In genomic region chr1:220189750-220190347, GRCh38 we compare ENCODE assay signal across 7 cellular contexts.
DNase-seq lines count a peak whose midpoint lies in the region; ATAC-seq and TF ChIP-seq lines count a peak whose summit lies in the region.

No MANE protein-coding gene starts in this region.

- POLR2A ChIA-PET in GM10248 (lab: Yijun Ruan, JAX): no interaction called here

- H3K27ac Mint-ChIP-seq in glutamatergic neuron (ENCODE audit: unreplicated experiment): no peak overlapping the region

- no peaks in the 10 kb centered on the region for H3K4me1 Mint-ChIP-seq in glutamatergic neuron (ENCODE audit: low read depth, unreplicated experiment)

- TF ChIP-seq CTCF in GM10248 (IDR thresholded peaks at IDR 0.05; ENCODE audit: control extremely low read depth, extremely low read depth, low read depth, missing control alignments) (peak; percentile 44), LNCAP (IDR thresholded peaks at IDR 0.05) (peak; percentile 82), glutamatergic neuron (IDR thresholded peaks at IDR 0.05; ENCODE audit: partially characterized antibody, unreplicated experiment) (peak; percentile 41)

- peak; percentile 19 for DNase-seq in GM10248 (ENCODE audit: extremely low spot score)
- DNase-seq in SKM-1 (lab: John Stamatoyannopoulos, UW; ENCODE audit: unreplicated experiment): peak; percentile 41
- no peak for DNase-seq in glutamatergic neuron
- DNase-seq in activated gamma-delta T cell (lab: John Stamatoyannopoulos, UW): no peak
- DNase-seq in hypothalamus (lab: John Stamatoyannopoulos, UW): no peak

- CTCF ChIA-PET in GM10248 (lab: Yijun Ruan, JAX): interaction anchor here (0.6 to 2.6 kb wide), 8 partner anchors 11 to 178 kb away, joined by 3 to 11 read pairs (median 4); no protein-coding TSS in a partner anchor

- no peaks in the 10 kb centered on the region for H3K9me3 Mint-ChIP-seq in glutamatergic neuron (ENCODE audit: unreplicated experiment)

- no peaks in the 10 kb centered on the region for H3K36me3 Mint-ChIP-seq in glutamatergic neuron (ENCODE audit: unreplicated experiment)

- ATAC-seq in HG03469 (IDR thresholded peaks at IDR 0.05; ENCODE audit: unreplicated experiment): no peak

- no peak overlapping the region for H3K4me3 Mint-ChIP-seq in glutamatergic neuron (ENCODE audit: unreplicated experiment)

- no peaks in the 10 kb centered on the region for H3K27me3 Mint-ChIP-seq in glutamatergic neuron (ENCODE audit: unreplicated experiment)

Comparison
In these comparisons a context has a peak if more than half of its experiments do, and no peak if none do; other contexts are left out.
1. DNase-seq: peak in GM10248 (single experiment) and SKM-1 (single experiment); none in glutamatergic neuron (single experiment), activated gamma-delta T cell (single experiment) and hypothalamus (0 of 51).
2. Peak in every context shown above with its lines, with median percentiles within 50 percentile points of each other: CTCF ChIP-seq.